Comparison of ENCODE assay signal across 15 cellular contexts in the genomic region with DNA sequence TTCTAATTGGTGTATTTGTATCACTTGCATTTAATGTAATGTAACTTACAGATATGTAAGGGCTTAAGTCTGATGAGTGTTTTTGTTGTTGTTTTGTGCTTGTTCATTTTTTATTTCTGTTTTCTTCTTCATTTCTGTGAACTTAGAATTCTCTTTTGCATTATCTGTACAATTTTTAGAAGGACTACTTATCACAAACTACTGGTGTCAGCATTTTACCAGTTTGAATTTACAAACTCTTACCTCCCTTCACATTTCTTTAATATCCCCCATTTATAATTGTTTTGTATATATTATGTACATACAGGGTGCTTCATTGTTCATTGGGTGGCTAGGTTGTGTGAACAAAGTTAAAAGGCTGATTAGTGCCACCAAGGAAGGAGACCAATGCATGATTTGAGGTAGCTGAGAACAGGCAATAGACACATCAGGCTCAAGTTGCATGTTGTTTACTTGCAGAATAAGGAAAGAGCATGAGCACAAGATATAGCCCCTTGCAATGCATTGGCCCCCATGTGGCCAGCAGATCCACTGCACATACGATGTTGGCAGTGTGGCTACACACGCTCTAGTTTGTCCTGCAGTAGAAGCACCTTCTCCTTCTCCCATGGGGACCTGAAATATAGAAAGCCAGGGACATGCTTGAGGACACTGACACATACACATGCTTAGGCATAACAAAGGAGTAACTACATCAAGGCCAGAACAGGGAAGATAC.
"Had no signal": no experiment of that assay in that cellular context is flagged by ENCODE, and none has a peak within 500 bp of the region (broad histone marks: within the 10 kb centered on the region; RNA-seq: fewer than 3 reads in every experiment).

No MANE protein-coding gene starts in this region.

- H3K4me1 ChIP-seq: esophagus muscularis mucosa, gastroesophageal sphincter, heart left ventricle, left lung, tibial nerve had no signal

- H3K36me3 ChIP-seq: cardiac muscle cell, esophagus muscularis mucosa, gastroesophageal sphincter, heart left ventricle, left lung, tibial nerve had no signal

- H3K27ac ChIP-seq: cardiac muscle cell, esophagus muscularis mucosa, gastroesophageal sphincter, heart left ventricle, left lung, tibial nerve, VCaP had no signal

- H3K27ac Mint-ChIP-seq: activated naive CD8-positive, alpha-beta T cell; dendritic cell treated with granulocyte-macrophage colony-stimulating factor and Interleukin-4, amounts not matched to agents 40 ng/mL and 50 ng/mL, for 4 days; progenitor cell of endocrine pancreas; stimulated activated naive CD8-positive, alpha-beta T cell treated with anti-CD3 and anti-CD28 coated beads, Interleukin-15, Interleukin-2, amounts not matched to agents 100 ng/mL and 50 ng/mL, for 24 hours had no signal

- H3K4me3 ChIP-seq: cardiac muscle cell, esophagus muscularis mucosa, gastroesophageal sphincter, heart left ventricle, left lung, tibial nerve had no signal

- H3K4me3 Mint-ChIP-seq: activated naive CD8-positive, alpha-beta T cell; dendritic cell treated with granulocyte-macrophage colony-stimulating factor and Interleukin-4, amounts not matched to agents 40 ng/mL and 50 ng/mL, for 4 days; stimulated activated naive CD8-positive, alpha-beta T cell treated with anti-CD3 and anti-CD28 coated beads, Interleukin-15, Interleukin-2, amounts not matched to agents 100 ng/mL and 50 ng/mL, for 24 hours had no signal

- H3K27me3 ChIP-seq: cardiac muscle cell, esophagus muscularis mucosa, gastroesophageal sphincter, heart left ventricle, left lung, tibial nerve had no signal

- ATAC-seq: gastroesophageal sphincter, heart left ventricle, left lung had no signal

- DNase-seq: activated CD4-positive, alpha-beta T cell treated with anti-CD3 and anti-CD28 coated beads, Interleukin-2, amount 50 U/mL, for 4 hours; activated T-cell treated with anti-CD3 and anti-CD28 coated beads for 4 hours; effector CD8-positive, alpha-beta T cell; heart left ventricle; left lung; mammary epithelial cell had no signal

- H3K27me3 Mint-ChIP-seq: dendritic cell treated with granulocyte-macrophage colony-stimulating factor and Interleukin-4, amounts not matched to agents 40 ng/mL and 50 ng/mL, for 4 days had no signal
